9 cellular contexts compared by ENCODE assay signal in the genomic region with DNA sequence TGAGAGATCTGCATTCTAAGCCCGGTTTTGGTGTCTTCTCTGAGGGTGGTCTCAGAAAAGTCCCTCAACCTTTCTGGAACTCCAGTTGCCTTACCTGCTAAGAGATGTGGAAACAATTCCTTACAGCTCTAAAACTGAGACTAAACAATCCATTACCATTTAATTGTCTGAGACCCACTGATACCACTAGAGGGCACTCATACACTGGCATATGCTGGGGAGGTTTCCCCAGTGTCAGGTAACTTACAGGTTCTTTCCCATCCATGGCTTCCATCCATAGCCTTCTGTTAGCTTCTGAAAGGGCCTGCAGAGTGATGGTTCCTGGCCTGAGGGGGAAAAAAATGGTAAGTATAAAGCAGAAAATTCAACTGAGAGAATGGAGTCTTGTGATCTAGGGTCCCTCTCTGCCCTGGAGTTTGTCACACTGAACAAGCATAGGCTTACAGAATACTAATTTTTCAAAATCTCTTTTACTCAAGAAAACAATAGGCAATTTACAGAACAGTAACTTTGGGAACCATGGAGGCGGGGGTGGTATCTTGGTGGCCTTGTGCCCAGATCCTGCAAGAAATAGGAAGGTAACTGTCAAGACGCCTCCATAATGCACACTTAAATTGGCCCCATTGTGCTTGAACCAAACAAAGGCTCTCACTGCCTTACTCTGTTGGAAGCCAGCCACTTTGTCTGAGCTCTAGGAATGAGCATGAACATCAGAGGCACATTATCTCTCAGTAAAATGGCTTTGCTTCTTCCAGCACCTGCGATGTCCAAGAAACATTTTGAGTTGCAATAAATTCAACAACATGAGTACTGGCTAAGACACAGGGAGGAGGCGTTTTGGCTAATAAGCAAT.
DNase-seq lines count a peak whose midpoint lies in the region; ATAC-seq and TF ChIP-seq lines count a peak whose summit lies in the region.
"Had no signal": no experiment of that assay in that cellular context is flagged by ENCODE, and none has a peak within 500 bp of the region (broad histone marks: within the 10 kb centered on the region; RNA-seq: fewer than 3 reads in every experiment).

No MANE protein-coding gene starts in this region.

- WGBS in liver, result 72% methylated on average over 5 of the region's 5 CpGs

- H4K20me1 ChIP-seq in PC-9 (ENCODE audit: insufficient read depth), result no peaks in the 10 kb centered on the region
- H4K20me1 ChIP-seq: BLaER1 had no signal

- no peak overlapping the region for H3K27ac Mint-ChIP-seq in chondrocyte (ENCODE audit: unreplicated experiment)
- no peak overlapping the region for H3K27ac Mint-ChIP-seq in type B pancreatic cell

- H3K36me3 ChIP-seq in PC-9 (ENCODE audit: low read depth) (no peaks in the 10 kb centered on the region), liver (ENCODE audit: control insufficient read depth in 4 of 4, insufficient read depth in 3 of 4, low read depth in 1 of 4, low read length in 3 of 4) (no peaks in the 10 kb centered on the region)
- H3K36me3 ChIP-seq: BLaER1 had no signal

- POLR2A ChIA-PET in PC-9 (lab: Charles Lee; ENCODE audit: unreplicated experiment), result interaction anchor here (0.6 to 0.7 kb wide), 2 partner anchors 594 to 632 kb away, joined by 4 to 8 read pairs; a partner anchor contains a TSS

- DNase-seq in NCI-H1417 (lab: John Stamatoyannopoulos, UW) (peak; percentile 26 to 84 (median 54)), NCI-H1417 treated with DMSO at 0.1 percent for 48 hours (lab: John Stamatoyannopoulos, UW) (no peak), PC-9 (peak; percentile 39 to 54), chondrocyte (ENCODE audit: low spot score) (no peak), type B pancreatic cell (ENCODE audit: extremely low spot score, unreplicated experiment) (no peak)

- peak; percentile 82 for TF ChIP-seq CTCF in PC-9 (conservative IDR thresholded peaks at IDR 0.05)
- peak; percentile 85 for TF ChIP-seq CTCF in chondrocyte (IDR thresholded peaks at IDR 0.05)
- peak; percentile 71 for TF ChIP-seq CTCF in liver (IDR thresholded peaks at IDR 0.05; ENCODE audit: low read depth, low read length, missing input control)
- TF ChIP-seq CTCF in type B pancreatic cell (conservative IDR thresholded peaks at IDR 0.05), result peak; percentile 82

- ATAC-seq in GM19043 (IDR thresholded peaks at IDR 0.05; ENCODE audit: low read depth, unreplicated experiment) (peak; percentile 66), HG03575 (IDR thresholded peaks at IDR 0.05; ENCODE audit: extremely low read depth, insufficient number of reproducible peaks, low FRiP score, unreplicated experiment) (peak; percentile 53)

- CTCF ChIA-PET in PC-9 (lab: Charles Lee), result interaction anchor here (0.6 to 1.5 kb wide), 7 partner anchors 12 to 631 kb away, joined by 3 to 9 read pairs (median 5); no protein-coding TSS in a partner anchor

- H3K36me3 Mint-ChIP-seq in chondrocyte (ENCODE audit: low read depth) (no peaks in the 10 kb centered on the region), type B pancreatic cell (no peaks in the 10 kb centered on the region)

- H3K4me2 ChIP-seq in PC-9, result no peak overlapping the region
- H3K4me2 ChIP-seq: BLaER1 had no signal

- no peaks in the 10 kb centered on the region for H3K9me3 Mint-ChIP-seq in chondrocyte (ENCODE audit: low read depth)
- H3K9me3 Mint-ChIP-seq in type B pancreatic cell, result no peaks in the 10 kb centered on the region

- H3K4me1 Mint-ChIP-seq in chondrocyte (ENCODE audit: low read depth) (no peaks in the 10 kb centered on the region), type B pancreatic cell (ENCODE audit: unreplicated experiment) (no peaks in the 10 kb centered on the region)

- H3K9me3 ChIP-seq in PC-9 (ENCODE audit: insufficient read depth, low read depth) (no peaks in the 10 kb centered on the region), liver (ENCODE audit: control insufficient read depth in 4 of 4, low read length in 3 of 4) (no peaks in the 10 kb centered on the region)
- H3K9me3 ChIP-seq: BLaER1 had no signal

- H3K4me1 ChIP-seq in PC-9 (replicated peaks; ENCODE audit: insufficient read depth) (peaks cover 8% of the 10 kb centered on the region; the same call in 1 of the 2 replicates), liver (ENCODE audit: control insufficient read depth in 4 of 4, insufficient read depth in 4 of 4, low read length in 3 of 4) (no peaks in the 10 kb centered on the region)
- H3K4me1 ChIP-seq: BLaER1 had no signal

- no peak overlapping the region for H3K9ac ChIP-seq in liver (ENCODE audit: low read depth in 1 of 2, low read length in 2 of 2)
- H3K9ac ChIP-seq: BLaER1 had no signal

- H3K27me3 Mint-ChIP-seq in chondrocyte (ENCODE audit: low read depth), result no peaks in the 10 kb centered on the region
- H3K27me3 Mint-ChIP-seq in type B pancreatic cell, result no peaks in the 10 kb centered on the region

- intact Hi-C loops in PC-9 (cut with micrococcal nuclease; ENCODE audit: unreplicated experiment), result loop anchor here (1.0 to 5.0 kb wide), 5 partner anchors 266 to 610 kb away; a partner anchor contains a TSS

- BruUV-seq in PC-9 (replicated peaks; lab: Mats Ljungman, UMichigan), result no TSS peak

- no peaks in the 10 kb centered on the region for H3F3A ChIP-seq in PC-9 (ENCODE audit: insufficient read depth, low read depth)

- no peak overlapping the region for H3K4me3 Mint-ChIP-seq in chondrocyte (ENCODE audit: unreplicated experiment)
- no peak overlapping the region for H3K4me3 Mint-ChIP-seq in type B pancreatic cell

- H3K27me3 ChIP-seq in PC-9 (ENCODE audit: insufficient read depth, low read depth) (no peaks in the 10 kb centered on the region), liver (ENCODE audit: control insufficient read depth in 4 of 4, insufficient read depth in 4 of 4, low read length in 3 of 4) (no peaks in the 10 kb centered on the region)

- H3K4me3 ChIP-seq in PC-9 (no peak overlapping the region), liver (ENCODE audit: low read depth in 1 of 3, low read length in 3 of 3) (no peak overlapping the region)
- H3K4me3 ChIP-seq: BLaER1 had no signal

- no peaks in the 10 kb centered on the region for H3K9me2 ChIP-seq in PC-9 (ENCODE audit: insufficient read depth)

- no peaks in the 10 kb centered on the region for H3K79me2 ChIP-seq in PC-9 (ENCODE audit: low read depth)

- TF ChIP-seq RAD21 in liver (IDR thresholded peaks at IDR 0.05), result peak; percentile 90 to 99

- H3K27ac ChIP-seq in PC-9 (no peak overlapping the region), liver (ENCODE audit: low read depth in 1 of 2, low read length in 2 of 2) (no peak overlapping the region)
- H3K27ac ChIP-seq: BLaER1 had no signal

- no peak overlapping the region for H2AFZ ChIP-seq in PC-9

TF ChIP-seq in liver, 16 proteins besides CTCF, POLR2A, EP300 and RAD21:
- no peak for TF ChIP-seq HNF4A (conservative IDR thresholded peaks at IDR 0.05)
- no peak for TF ChIP-seq FOXA1 (IDR thresholded peaks at IDR 0.05)
- TF ChIP-seq, protein P1, sequence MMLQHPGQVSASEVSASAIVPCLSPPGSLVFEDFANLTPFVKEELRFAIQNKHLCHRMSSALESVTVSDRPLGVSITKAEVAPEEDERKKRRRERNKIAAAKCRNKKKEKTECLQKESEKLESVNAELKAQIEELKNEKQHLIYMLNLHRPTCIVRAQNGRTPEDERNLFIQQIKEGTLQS (IDR thresholded peaks at IDR 0.05), result no peak
- TF ChIP-seq GABPA (IDR thresholded peaks at IDR 0.05 in 1 of 2, conservative IDR thresholded peaks at IDR 0.05 in 1 of 2), result no peak
- no peak for TF ChIP-seq JUND (IDR thresholded peaks at IDR 0.05)
- TF ChIP-seq SP1 (IDR thresholded peaks at IDR 0.05), result no peak
- TF ChIP-seq, protein P2, sequence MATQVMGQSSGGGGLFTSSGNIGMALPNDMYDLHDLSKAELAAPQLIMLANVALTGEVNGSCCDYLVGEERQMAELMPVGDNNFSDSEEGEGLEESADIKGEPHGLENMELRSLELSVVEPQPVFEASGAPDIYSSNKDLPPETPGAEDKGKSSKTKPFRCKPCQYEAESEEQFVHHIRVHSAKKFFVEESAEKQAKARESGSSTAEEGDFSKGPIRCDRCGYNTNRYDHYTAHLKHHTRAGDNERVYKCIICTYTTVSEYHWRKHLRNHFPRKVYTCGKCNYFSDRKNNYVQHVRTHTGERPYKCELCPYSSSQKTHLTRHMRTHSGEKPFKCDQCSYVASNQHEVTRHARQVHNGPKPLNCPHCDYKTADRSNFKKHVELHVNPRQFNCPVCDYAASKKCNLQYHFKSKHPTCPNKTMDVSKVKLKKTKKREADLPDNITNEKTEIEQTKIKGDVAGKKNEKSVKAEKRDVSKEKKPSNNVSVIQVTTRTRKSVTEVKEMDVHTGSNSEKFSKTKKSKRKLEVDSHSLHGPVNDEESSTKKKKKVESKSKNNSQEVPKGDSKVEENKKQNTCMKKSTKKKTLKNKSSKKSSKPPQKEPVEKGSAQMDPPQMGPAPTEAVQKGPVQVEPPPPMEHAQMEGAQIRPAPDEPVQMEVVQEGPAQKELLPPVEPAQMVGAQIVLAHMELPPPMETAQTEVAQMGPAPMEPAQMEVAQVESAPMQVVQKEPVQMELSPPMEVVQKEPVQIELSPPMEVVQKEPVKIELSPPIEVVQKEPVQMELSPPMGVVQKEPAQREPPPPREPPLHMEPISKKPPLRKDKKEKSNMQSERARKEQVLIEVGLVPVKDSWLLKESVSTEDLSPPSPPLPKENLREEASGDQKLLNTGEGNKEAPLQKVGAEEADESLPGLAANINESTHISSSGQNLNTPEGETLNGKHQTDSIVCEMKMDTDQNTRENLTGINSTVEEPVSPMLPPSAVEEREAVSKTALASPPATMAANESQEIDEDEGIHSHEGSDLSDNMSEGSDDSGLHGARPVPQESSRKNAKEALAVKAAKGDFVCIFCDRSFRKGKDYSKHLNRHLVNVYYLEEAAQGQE (IDR thresholded peaks at IDR 0.05), result no peak
- TF ChIP-seq FOXA2 (IDR thresholded peaks at IDR 0.05), result no peak
- TF ChIP-seq, protein P3, sequence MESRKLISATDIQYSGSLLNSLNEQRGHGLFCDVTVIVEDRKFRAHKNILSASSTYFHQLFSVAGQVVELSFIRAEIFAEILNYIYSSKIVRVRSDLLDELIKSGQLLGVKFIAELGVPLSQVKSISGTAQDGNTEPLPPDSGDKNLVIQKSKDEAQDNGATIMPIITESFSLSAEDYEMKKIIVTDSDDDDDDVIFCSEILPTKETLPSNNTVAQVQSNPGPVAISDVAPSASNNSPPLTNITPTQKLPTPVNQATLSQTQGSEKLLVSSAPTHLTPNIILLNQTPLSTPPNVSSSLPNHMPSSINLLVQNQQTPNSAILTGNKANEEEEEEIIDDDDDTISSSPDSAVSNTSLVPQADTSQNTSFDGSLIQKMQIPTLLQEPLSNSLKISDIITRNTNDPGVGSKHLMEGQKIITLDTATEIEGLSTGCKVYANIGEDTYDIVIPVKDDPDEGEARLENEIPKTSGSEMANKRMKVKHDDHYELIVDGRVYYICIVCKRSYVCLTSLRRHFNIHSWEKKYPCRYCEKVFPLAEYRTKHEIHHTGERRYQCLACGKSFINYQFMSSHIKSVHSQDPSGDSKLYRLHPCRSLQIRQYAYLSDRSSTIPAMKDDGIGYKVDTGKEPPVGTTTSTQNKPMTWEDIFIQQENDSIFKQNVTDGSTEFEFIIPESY (IDR thresholded peaks at IDR 0.05), result no peak
- no peak for TF ChIP-seq EGR1 (IDR thresholded peaks at IDR 0.05; ENCODE audit: low read depth in 2 of 2)
- no peak for TF ChIP-seq NR2F2 (IDR thresholded peaks at IDR 0.05)

Comparison
In these comparisons a context has a peak if more than half of its experiments do, and no peak if none do; other contexts are left out.
1. DNase-seq: peak in NCI-H1417 (3 of 3) and PC-9 (2 of 2); none in NCI-H1417 treated with DMSO at 0.1 percent for 48 hours (single experiment), chondrocyte (single experiment) and type B pancreatic cell (single experiment).
2. Peak in every context shown above with its lines, with median percentiles within 50 percentile points of each other: CTCF ChIP-seq.